Comparison of ENCODE assay signal across 1 cellular context in the genomic region with DNA sequence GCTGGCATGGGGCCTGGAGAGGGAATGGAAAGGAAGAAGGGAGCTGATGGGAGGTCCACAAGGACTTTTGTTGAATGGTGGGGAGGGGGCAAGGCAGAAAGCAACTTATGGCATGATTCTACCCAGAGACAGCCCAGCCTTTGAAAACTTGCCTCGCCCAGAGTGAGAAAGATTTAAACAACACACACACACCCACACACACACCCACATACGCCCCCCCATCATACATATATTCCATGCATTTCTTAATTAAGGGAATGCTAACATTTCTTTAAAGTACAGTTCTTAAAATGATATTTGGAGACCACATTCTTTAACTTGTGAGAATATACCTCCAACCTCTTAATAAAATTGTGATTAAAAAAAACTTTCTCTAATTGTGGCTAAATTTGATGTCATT.
TF ChIP-seq lines count a peak whose summit lies in the region.

No MANE protein-coding gene starts in this region.

TF ChIP-seq in IMR-90, 13 proteins besides CTCF, POLR2A, EP300 and RAD21 (continued from another document):
- TF ChIP-seq, protein P1, sequence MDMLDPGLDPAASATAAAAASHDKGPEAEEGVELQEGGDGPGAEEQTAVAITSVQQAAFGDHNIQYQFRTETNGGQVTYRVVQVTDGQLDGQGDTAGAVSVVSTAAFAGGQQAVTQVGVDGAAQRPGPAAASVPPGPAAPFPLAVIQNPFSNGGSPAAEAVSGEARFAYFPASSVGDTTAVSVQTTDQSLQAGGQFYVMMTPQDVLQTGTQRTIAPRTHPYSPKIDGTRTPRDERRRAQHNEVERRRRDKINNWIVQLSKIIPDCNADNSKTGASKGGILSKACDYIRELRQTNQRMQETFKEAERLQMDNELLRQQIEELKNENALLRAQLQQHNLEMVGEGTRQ (IDR thresholded peaks at IDR 0.05; ENCODE audit: low read depth, low read length): no peak
- TF ChIP-seq, protein P2, sequence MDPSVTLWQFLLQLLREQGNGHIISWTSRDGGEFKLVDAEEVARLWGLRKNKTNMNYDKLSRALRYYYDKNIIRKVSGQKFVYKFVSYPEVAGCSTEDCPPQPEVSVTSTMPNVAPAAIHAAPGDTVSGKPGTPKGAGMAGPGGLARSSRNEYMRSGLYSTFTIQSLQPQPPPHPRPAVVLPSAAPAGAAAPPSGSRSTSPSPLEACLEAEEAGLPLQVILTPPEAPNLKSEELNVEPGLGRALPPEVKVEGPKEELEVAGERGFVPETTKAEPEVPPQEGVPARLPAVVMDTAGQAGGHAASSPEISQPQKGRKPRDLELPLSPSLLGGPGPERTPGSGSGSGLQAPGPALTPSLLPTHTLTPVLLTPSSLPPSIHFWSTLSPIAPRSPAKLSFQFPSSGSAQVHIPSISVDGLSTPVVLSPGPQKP (IDR thresholded peaks at IDR 0.05; ENCODE audit: borderline replicate concordance, low read depth, low read length): no peak
- TF ChIP-seq MAFK (IDR thresholded peaks at IDR 0.05; ENCODE audit: low read depth, low read length) (no peak), FOS (IDR thresholded peaks at IDR 0.05; ENCODE audit: low read depth, low read length) (no peak), RFX5 (IDR thresholded peaks at IDR 0.05; ENCODE audit: low read depth, low read length) (no peak), CHD1 (IDR thresholded peaks at IDR 0.05; ENCODE audit: low read depth, low read length) (no peak)
